15 cellular contexts compared by ENCODE assay signal in the genomic region with DNA sequence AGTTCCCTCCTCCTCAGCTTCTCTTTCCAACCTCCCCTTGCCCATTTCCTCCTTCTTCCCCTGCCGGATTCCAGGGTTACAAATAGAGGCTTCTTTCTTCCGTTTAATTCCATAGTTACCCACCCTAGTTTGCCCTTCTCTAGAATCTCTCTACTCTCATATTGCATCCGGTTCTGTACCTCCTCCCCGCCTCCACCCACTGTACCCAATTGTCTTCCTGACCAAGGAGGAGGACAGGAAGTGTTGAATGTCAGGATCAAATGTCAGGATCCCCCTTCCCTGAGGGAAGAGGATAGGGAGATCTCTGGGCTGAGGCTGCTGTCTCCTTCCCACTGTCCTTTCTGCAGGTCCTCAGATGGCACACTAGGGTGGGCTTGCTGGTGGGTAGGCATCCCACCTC. TPM values are rescaled to one million over a fixed set of nuclear protein-coding genes. Genes with fewer than 3 reads are reported as not detected.
DNase-seq lines count a peak whose midpoint lies in the region; ATAC-seq, FAIRE-seq and TF ChIP-seq lines count a peak whose summit lies in the region.
"Had no signal": no experiment of that assay in that cellular context is flagged by ENCODE, and none has a peak within 500 bp of the region (broad histone marks: within the 10 kb centered on the region; RNA-seq: fewer than 3 reads in every experiment).

No MANE protein-coding gene starts in this region.

- TF ChIP-seq RAD21 in SK-N-SH (IDR thresholded peaks at IDR 0.05; ENCODE audit: low read length) (no peak), H1 (IDR thresholded peaks at IDR 0.05 in 1 of 2, conservative IDR thresholded peaks at IDR 0.05 in 1 of 2; ENCODE audit: low read depth in 2 of 2, low read length in 2 of 2) (no peak)

- H2AFZ ChIP-seq in SK-N-SH (ENCODE audit: low read depth) (no peak overlapping the region), H1 (ENCODE audit: low read length) (no peak overlapping the region), osteoblast (ENCODE audit: low read length) (no peak overlapping the region)

- 75% methylated on average over 4 of the region's 4 CpGs for WGBS in SK-N-SH (ENCODE audit: low lambda C conversion rate)
- WGBS in H1 (ENCODE audit: extremely low coverage in 1 of 2, insufficient coverage in 1 of 2, insufficient read length in 1 of 2, insufficient replicate concordance in 2 of 2, low coverage in 1 of 2, low lambda C conversion rate in 2 of 2, missing lambda C conversion rate in 1 of 2), 2 experiments: 53% methylated on average over 4 of the region's 4 CpGs; no CpG with 5 or more reads in 1 of the 2 experiments

- H2AK5ac ChIP-seq in H1 (ENCODE audit: low read depth, low read length): no peak overlapping the region

- H3K4me2 ChIP-seq in SK-N-SH: no peak overlapping the region
- H3K4me2 ChIP-seq in H1 (ENCODE audit: insufficient read depth in 1 of 2, low read depth in 2 of 2, low read length in 2 of 2): peak overlapping the region; percentile 15 to 42
- no peak overlapping the region for H3K4me2 ChIP-seq in osteoblast (ENCODE audit: insufficient read depth, low read length)

- H4K5ac ChIP-seq in H1 (ENCODE audit: insufficient read length, low read depth, low read length): no peak overlapping the region

- no peak overlapping the region; the same call in 1 of the 2 replicates for H3K18ac ChIP-seq in H1 (ENCODE audit: extremely low read depth, low read length)

- no peaks in the 10 kb centered on the region for H3K27me3 ChIP-seq in SK-N-SH (ENCODE audit: insufficient read depth)
- H3K27me3 ChIP-seq in H1 (replicated peaks in 1 of 4; ENCODE audit: control insufficient read depth in 3 of 4, extremely low read depth in 1 of 4, insufficient read depth in 3 of 4, low read length in 3 of 4): no peaks in the 10 kb centered on the region
- no peaks in the 10 kb centered on the region for H3K27me3 ChIP-seq in osteoblast (ENCODE audit: insufficient read depth, low read length)
- no peaks in the 10 kb centered on the region for H3K27me3 ChIP-seq in ascending aorta
- H3K27me3 ChIP-seq: dorsolateral prefrontal cortex, gastrocnemius medialis had no signal

- H3K4me3 ChIP-seq in SK-N-SH (ENCODE audit: low read depth in 2 of 2, low read length in 1 of 2) (no peak overlapping the region), H1 (ENCODE audit: extremely low read depth in 1 of 4, insufficient read depth in 2 of 4, low read depth in 3 of 4, low read length in 4 of 4) (peak overlapping the region in 1 of 4 experiments; percentile 4; a peak in 1 of 8 replicates), osteoblast (ENCODE audit: insufficient read depth, low read length) (no peak overlapping the region), ascending aorta (no peak overlapping the region)
- H3K4me3 ChIP-seq: dorsolateral prefrontal cortex, gastrocnemius medialis had no signal

- no peak overlapping the region for H4K91ac ChIP-seq in H1 (replicated peaks; ENCODE audit: insufficient read length, low read length)

- H2BK12ac ChIP-seq in H1 (ENCODE audit: low read depth, low read length): no peak overlapping the region

- H3F3A ChIP-seq in SK-N-SH (replicated peaks; ENCODE audit: insufficient read depth): peaks cover 18% of the 10 kb centered on the region

- peaks cover 23% of the 10 kb centered on the region for H4K20me1 ChIP-seq in SK-N-SH (ENCODE audit: insufficient read depth)
- H4K20me1 ChIP-seq in H1 (replicated peaks in 1 of 2; ENCODE audit: control insufficient read depth in 1 of 2, insufficient read depth in 2 of 2, low read length in 2 of 2): peaks cover 6 to 7% of the 10 kb centered on the region in 2 experiments
- peaks cover 29% of the 10 kb centered on the region for H4K20me1 ChIP-seq in osteoblast (ENCODE audit: insufficient read depth, low read length)

- peaks cover 0 to 11% of the 10 kb centered on the region in 2 experiments; a peak in 2 of 4 replicates for H3K4me1 ChIP-seq in SK-N-SH (ENCODE audit: control insufficient read depth in 1 of 2, insufficient read depth in 2 of 2, low read depth in 1 of 2, low read length in 1 of 2)
- H3K4me1 ChIP-seq in H1 (replicated peaks in 1 of 4; ENCODE audit: control insufficient read depth in 3 of 4, insufficient read depth in 4 of 4, low read length in 3 of 4): peaks cover 0 to 5% (median 3%) of the 10 kb centered on the region in 4 experiments; a peak in 6 of 7 replicates
- H3K4me1 ChIP-seq in osteoblast (ENCODE audit: insufficient read depth, low read length): no peaks in the 10 kb centered on the region
- no peaks in the 10 kb centered on the region for H3K4me1 ChIP-seq in ascending aorta

- no peak overlapping the region for H4K8ac ChIP-seq in H1 (ENCODE audit: extremely low read depth, insufficient read depth, low read length)

- TF ChIP-seq CTCF in SK-N-SH (IDR thresholded peaks at IDR 0.05) (no peak), H1 (IDR thresholded peaks at IDR 0.05; ENCODE audit: control extremely low read depth in 1 of 3, insufficient read depth in 1 of 3, low read depth in 1 of 3, low read length in 3 of 3) (no peak), osteoblast (IDR thresholded peaks at IDR 0.05; ENCODE audit: extremely low read depth, low read depth, low read length) (no peak), ascending aorta (IDR thresholded peaks at IDR 0.05) (no peak)

- in situ Hi-C loops in KBM-7 (cut with MboI; ENCODE audit: low pct_unique_long_range_greater_than_20kb, low sequenced_read_pairs): no loop called here

- peak; percentile 56 for ATAC-seq in SK-N-SH treated with all-trans-retinoic acid at 6 μM for 48 hours
- no peak for ATAC-seq in GM18873 (IDR thresholded peaks at IDR 0.05; ENCODE audit: low FRiP score, unreplicated experiment)
- ATAC-seq: gastrocnemius medialis had no signal

- H2BK15ac ChIP-seq in H1 (ENCODE audit: low read length): no peak overlapping the region

- H3K9me2 ChIP-seq in SK-N-SH: no peaks in the 10 kb centered on the region

- FAIRE-seq in H1 (lab: Jason Lieb, UNC): no peak

- H3K27ac ChIP-seq in SK-N-SH (ENCODE audit: low read depth in 2 of 2, low read length in 1 of 2) (0 out of 4 replicates have a peak overlapping the region, but pooled peaks of 1 of the 2 experiments have one; percentile 6), H1 (ENCODE audit: low read depth, low read length) (no peak overlapping the region), osteoblast (ENCODE audit: low read depth, low read length) (no peak overlapping the region), ascending aorta (no peak overlapping the region)
- H3K27ac ChIP-seq: dorsolateral prefrontal cortex had no signal

- POLR2A ChIA-PET in SK-N-SH (lab: Yijun Ruan, JAX) (no interaction called here), H1 (lab: Charles Lee; ENCODE audit: partially characterized antibody) (interaction anchor here (0.6 kb wide), 2 partner anchors 7 to 9 kb away, joined by 3 to 4 read pairs; no protein-coding TSS in a partner anchor)

- H2BK120ac ChIP-seq in H1 (replicated peaks; ENCODE audit: low read depth, low read length): no peak overlapping the region

- DNase-seq in SK-N-SH (no peak), KBM-7 (peak; percentile 8), H1 (ENCODE audit: low read depth in 1 of 2, low spot score in 2 of 2) (no peak), osteoblast (ENCODE audit: insufficient read length, low spot score, missing footprints) (peak; percentile 38), ascending aorta (ENCODE audit: low spot score in 2 of 2) (no peak), HPDE6-E6E7 (ENCODE audit: extremely low spot score) (no peak)
- DNase-seq: ACHN; activated CD4-positive, alpha-beta T cell treated with anti-CD3 and anti-CD28 coated beads, Interleukin-2, amount 50 U/mL, for 1 hour; dorsolateral prefrontal cortex; gastrocnemius medialis; NCI-H774 had no signal

- no peak overlapping the region for H2BK20ac ChIP-seq in H1 (ENCODE audit: low read length)

- no peaks in the 10 kb centered on the region for H3K9me3 ChIP-seq in SK-N-SH
- no peaks in the 10 kb centered on the region for H3K9me3 ChIP-seq in H1 (ENCODE audit: insufficient read depth in 2 of 2, low read depth in 1 of 2, low read length in 1 of 2)
- H3K9me3 ChIP-seq in osteoblast (ENCODE audit: low read depth, low read length): no peaks in the 10 kb centered on the region
- no peaks in the 10 kb centered on the region for H3K9me3 ChIP-seq in ascending aorta
- H3K9me3 ChIP-seq: gastrocnemius medialis had no signal

- no peak overlapping the region for H3K9ac ChIP-seq in SK-N-SH
- H3K9ac ChIP-seq in H1 (replicated peaks in 1 of 4; ENCODE audit: extremely low read depth in 1 of 4, low read depth in 3 of 4, low read length in 3 of 4): no peak overlapping the region

- peaks cover 78% of the 10 kb centered on the region for H3K79me2 ChIP-seq in SK-N-SH (ENCODE audit: insufficient read depth)
- H3K79me2 ChIP-seq in H1 (ENCODE audit: control insufficient read depth in 1 of 2, insufficient read depth in 2 of 2, low read length in 2 of 2): peaks cover 5 to 64% of the 10 kb centered on the region in 2 experiments; a peak in 2 of 4 replicates
- peaks cover 78% of the 10 kb centered on the region for H3K79me2 ChIP-seq in osteoblast (ENCODE audit: insufficient read depth, low read length)

- no peak overlapping the region for H3K4ac ChIP-seq in H1 (replicated peaks; ENCODE audit: insufficient read length, low read depth, low read length)

- no peak overlapping the region for H3K56ac ChIP-seq in H1 (replicated peaks; ENCODE audit: insufficient read length, low read depth, low read length)

- no peak for TF ChIP-seq EP300 in SK-N-SH (IDR thresholded peaks at IDR 0.05; ENCODE audit: borderline replicate concordance in 1 of 2, low read depth in 1 of 2, low read length in 1 of 2)
- TF ChIP-seq EP300 in H1 (IDR thresholded peaks at IDR 0.05; ENCODE audit: borderline replicate concordance in 1 of 2, low read depth in 2 of 2, low read length in 2 of 2): no peak

- no peaks in the 10 kb centered on the region; the same call in 1 of the 2 replicates for H3K23me2 ChIP-seq in H1 (ENCODE audit: low read depth, low read length)

- intact Hi-C loops in ascending aorta (cut with DNase I): no loop called here

- H3K23ac ChIP-seq in H1 (ENCODE audit: insufficient read length): no peak overlapping the region

- CTCF ChIA-PET in SK-N-SH (lab: Yijun Ruan, JAX): no interaction called here
- CTCF ChIA-PET in H1 (lab: Charles Lee; ENCODE audit: partially characterized antibody): interaction anchor here (0.8 to 1.5 kb wide), 3 partner anchors 9 to 60 kb away, joined by 3 to 5 read pairs (median 3); no protein-coding TSS in a partner anchor

- no peak for TF ChIP-seq POLR2A in H1 (IDR thresholded peaks at IDR 0.05; ENCODE audit: control extremely low read depth in 1 of 2, low read depth in 2 of 2, low read length in 2 of 2)

- H3K79me1 ChIP-seq in H1 (ENCODE audit: low read depth, low read length): peaks cover 7% of the 10 kb centered on the region; the same call in 1 of the 2 replicates

- 0 out of 2 replicates have a peak overlapping the region, but pooled peaks have one; percentile 36 for H2BK5ac ChIP-seq in H1 (ENCODE audit: low read depth, low read length)

- H3K36me3 ChIP-seq in SK-N-SH (replicated peaks in 1 of 2; ENCODE audit: control insufficient read depth in 1 of 2, insufficient read depth in 2 of 2, low read length in 1 of 2) (peaks cover 18 to 30% of the 10 kb centered on the region in 2 experiments), H1 (ENCODE audit: control insufficient read depth in 2 of 4, insufficient read depth in 4 of 4, low read length in 3 of 4) (peaks cover 10 to 29% (median 15%) of the 10 kb centered on the region in 4 experiments; a peak in 7 of 8 replicates), osteoblast (ENCODE audit: insufficient read depth, low read length) (peaks cover 27% of the 10 kb centered on the region), ascending aorta (peaks cover 21 to 33% of the 10 kb centered on the region in 2 donors)

- no peak overlapping the region for H3K14ac ChIP-seq in H1 (ENCODE audit: insufficient read length)

RNA-seq across cellular contexts. Expression of a gene that starts 25.2 kb away (rescaled TPM):
- polyA plus RNA-seq in SK-N-SH (2012; rRNA removed): 10.8 and 12.9 TPM in 2 replicates
- polyA plus RNA-seq in SK-N-SH (2012; cell fraction: cytosol; rRNA removed): 12.5 and 12.7 TPM in 2 replicates
- 7.8 and 15.5 TPM in 2 replicates for polyA plus RNA-seq in SK-N-SH (2012; cell fraction: nucleus; rRNA removed)
- total RNA-seq in H1 (2021; fragmentation: NEBNext Ultra II Directional; extraction: Animal tissue kit (Norgen Biotek cat#: 25700)): 93.9 and 95.0 TPM in 2 replicates
- 8.8 and 12.8 TPM in 2 replicates for polyA plus RNA-seq in H1 (2011; rRNA removed)
- polyA plus RNA-seq in H1 (2011; cell fraction: cytosol; rRNA removed): 15.9 TPM
- polyA plus RNA-seq in H1 (2011; cell fraction: nucleus; rRNA removed): 12.5 TPM
- polyA plus RNA-seq in H1 (2012, experiment 1 of 2): 23.6 to 52.4 TPM (median 30.9 TPM) in 4 replicates
- polyA plus RNA-seq in H1 (2012, experiment 2 of 2): 2.5 TPM
- polyA plus RNA-seq in H1 (2013, experiment 1 of 2): 43.0 TPM
- polyA plus RNA-seq in H1 (2013, experiment 2 of 2): 44.5 TPM
- 41.7 and 75.1 TPM in 2 replicates for polyA minus RNA-seq in H1 (2011; rRNA and poly(A)+ RNA removed)
- polyA minus RNA-seq in H1 (2011; cell fraction: cytosol; rRNA and poly(A)+ RNA removed): 49.7 TPM
- polyA minus RNA-seq in H1 (2011; cell fraction: nucleus; rRNA and poly(A)+ RNA removed): 63.7 TPM
- total RNA-seq in osteoblast: 36.5 and 37.6 TPM in 2 replicates
- total RNA-seq in ascending aorta: 45.7 TPM

RNA-seq across cellular contexts. Expression of a gene that starts 29.4 kb away (rescaled TPM):
- not detected in 2 replicates for polyA plus RNA-seq in SK-N-SH (2012; rRNA removed)
- polyA plus RNA-seq in SK-N-SH (2012; cell fraction: cytosol; rRNA removed): not detected in 2 replicates
- polyA plus RNA-seq in SK-N-SH (2012; cell fraction: nucleus; rRNA removed): not detected in 2 replicates
- total RNA-seq in H1 (2021; fragmentation: NEBNext Ultra II Directional; extraction: Animal tissue kit (Norgen Biotek cat#: 25700)): not detected in 2 replicates
- not detected in 2 replicates for polyA plus RNA-seq in H1 (2011; rRNA removed)
- not detected for polyA plus RNA-seq in H1 (2011; cell fraction: cytosol; rRNA removed)
- polyA plus RNA-seq in H1 (2011; cell fraction: nucleus; rRNA removed): not detected
- polyA plus RNA-seq in H1 (2012, experiment 1 of 2): 0.09 TPM in 1 of 4 replicates, not detected in the others
- not detected for polyA plus RNA-seq in H1 (2012, experiment 2 of 2)
- polyA plus RNA-seq in H1 (2013, experiment 1 of 2): not detected
- polyA plus RNA-seq in H1 (2013, experiment 2 of 2): not detected
- not detected in 2 replicates for polyA minus RNA-seq in H1 (2011; rRNA and poly(A)+ RNA removed)
- polyA minus RNA-seq in H1 (2011; cell fraction: cytosol; rRNA and poly(A)+ RNA removed): not detected
- not detected for polyA minus RNA-seq in H1 (2011; cell fraction: nucleus; rRNA and poly(A)+ RNA removed)
- not detected in 2 replicates for total RNA-seq in osteoblast
- not detected for total RNA-seq in ascending aorta
- total RNA-seq: dorsolateral prefrontal cortex, gastrocnemius medialis, liver, subcutaneous adipose tissue had no signal

Comparison
In these comparisons a context has a peak if more than half of its experiments do, and no peak if none do; other contexts are left out.
1. DNase-seq: peak in KBM-7 (single experiment) and osteoblast (single experiment); none in SK-N-SH (single experiment), H1 (0 of 2), ascending aorta (0 of 2) and HPDE6-E6E7 (single experiment).
2. H3K4me2 ChIP-seq: peak in H1 (2 of 2); none in SK-N-SH (single experiment) and osteoblast (single experiment).